In genomic region chr10:36349445-36350063, GRCh38 we compare ENCODE assay signal across 14 cellular contexts.
DNase-seq lines count a peak whose midpoint lies in the region; TF ChIP-seq lines count a peak whose summit lies in the region.
"Had no signal": no experiment of that assay in that cellular context is flagged by ENCODE, and none has a peak within 500 bp of the region (broad histone marks: within the 10 kb centered on the region; RNA-seq: fewer than 3 reads in every experiment).

No MANE protein-coding gene starts in this region.

- H3K27ac Mint-ChIP-seq in activated naive CD4-positive, alpha-beta T cell treated with anti-CD3 and anti-CD28 coated beads, Interleukin-2, amount 10 ng/mL, durations not matched to agents 7 days and 5 days, result no peak overlapping the region
- H3K27ac Mint-ChIP-seq: IgD-negative memory B cell had no signal

- in situ Hi-C loops in brain microvascular endothelial cell (cut with HindIII; ENCODE audit: low pct_ligation_motif_present, low sequenced_read_pairs), result no loop called here

- no peaks in the 10 kb centered on the region for H3K27me3 Mint-ChIP-seq in activated naive CD4-positive, alpha-beta T cell treated with anti-CD3 and anti-CD28 coated beads, Interleukin-2, amount 10 ng/mL, durations not matched to agents 7 days and 5 days
- H3K27me3 Mint-ChIP-seq: IgD-negative memory B cell had no signal

- H3K9me3 Mint-ChIP-seq in activated naive CD4-positive, alpha-beta T cell treated with anti-CD3 and anti-CD28 coated beads, Interleukin-2, amount 10 ng/mL, durations not matched to agents 7 days and 5 days, result peaks cover 25% of the 10 kb centered on the region

- no peaks in the 10 kb centered on the region for H3K4me1 Mint-ChIP-seq in activated naive CD4-positive, alpha-beta T cell treated with anti-CD3 and anti-CD28 coated beads, Interleukin-2, amount 10 ng/mL, durations not matched to agents 7 days and 5 days
- H3K4me1 Mint-ChIP-seq: IgD-negative memory B cell had no signal

- POLR2A ChIA-PET in A673 (lab: Charles Lee; ENCODE audit: low non-redundant PET), result interaction anchor here (0.6 kb wide), 1 partner anchor 358 kb away, joined by 4 read pairs; no protein-coding TSS in a partner anchor

- peak; percentile 75 for DNase-seq in A673 (ENCODE audit: low spot score)
- DNase-seq in HCEC 1CT, result peak; percentile 82
- DNase-seq in brain microvascular endothelial cell, result peak; percentile 95
- DNase-seq in islet precursor cell, result peak; percentile 86
- DNase-seq in activated naive CD4-positive, alpha-beta T cell treated with anti-CD3 and anti-CD28 coated beads, Interleukin-2, amount 10 ng/mL, durations not matched to agents 7 days and 5 days, result no peak
- no peak for DNase-seq in GF-D8 (lab: John Stamatoyannopoulos, UW)
- DNase-seq in H7, result no peak
- no peak for DNase-seq in NCI-H2107 (lab: John Stamatoyannopoulos, UW)
- DNase-seq: AML-193, left colon, NCI-H2081, occipital lobe had no signal

- no peak overlapping the region for H3K4me3 ChIP-seq in A673 (ENCODE audit: low read depth, low read length, poor library complexity, severe bottlenecking)
- no peak overlapping the region for H3K4me3 ChIP-seq in brain microvascular endothelial cell (ENCODE audit: low read depth, low read length)
- no peak overlapping the region for H3K4me3 ChIP-seq in H7 (ENCODE audit: insufficient read depth, low read depth, low read length)
- H3K4me3 ChIP-seq: esophagus muscularis mucosa had no signal

- no peaks in the 10 kb centered on the region for H3K4me1 ChIP-seq in A673 (ENCODE audit: insufficient read depth, low read length, poor library complexity, severe bottlenecking)
- H3K4me1 ChIP-seq: esophagus muscularis mucosa had no signal

- intact Hi-C loops in A673 (cut with micrococcal nuclease; ENCODE audit: unreplicated experiment), result no loop called here

- CTCF ChIA-PET in A673 (lab: Charles Lee), result no interaction called here
- CTCF ChIA-PET in activated naive CD4-positive, alpha-beta T cell treated with anti-CD3 and anti-CD28 coated beads, Interleukin-2, amount 10 ng/mL, durations not matched to agents 7 days and 5 days (lab: Charles Lee), result no interaction called here

- H3K4me3 Mint-ChIP-seq in activated naive CD4-positive, alpha-beta T cell treated with anti-CD3 and anti-CD28 coated beads, Interleukin-2, amount 10 ng/mL, durations not matched to agents 7 days and 5 days, result no peak overlapping the region
- H3K4me3 Mint-ChIP-seq: IgD-negative memory B cell had no signal

- H3K36me3 Mint-ChIP-seq in activated naive CD4-positive, alpha-beta T cell treated with anti-CD3 and anti-CD28 coated beads, Interleukin-2, amount 10 ng/mL, durations not matched to agents 7 days and 5 days, result no peaks in the 10 kb centered on the region
- H3K36me3 Mint-ChIP-seq: IgD-negative memory B cell had no signal

- H3K27ac ChIP-seq in A673 (ENCODE audit: low read depth, low read length, poor library complexity, severe bottlenecking) (no peak overlapping the region), brain microvascular endothelial cell (peak overlapping the region; percentile 52)
- H3K27ac ChIP-seq: esophagus muscularis mucosa had no signal

- H3K27me3 ChIP-seq in A673 (replicated peaks; ENCODE audit: insufficient read depth, low read depth, low read length, poor library complexity), result no peaks in the 10 kb centered on the region
- no peaks in the 10 kb centered on the region for H3K27me3 ChIP-seq in brain microvascular endothelial cell (replicated peaks)
- no peaks in the 10 kb centered on the region for H3K27me3 ChIP-seq in H7 (ENCODE audit: control insufficient read depth, insufficient read depth, low read length)
- H3K27me3 ChIP-seq: esophagus muscularis mucosa had no signal

- no peaks in the 10 kb centered on the region for H3K9me3 ChIP-seq in A673 (ENCODE audit: low read depth, low read length, poor library complexity, severe bottlenecking)
- H3K9me3 ChIP-seq: esophagus muscularis mucosa had no signal

- no peaks in the 10 kb centered on the region for H3K36me3 ChIP-seq in A673 (ENCODE audit: insufficient read depth, low read length, poor library complexity, severe bottlenecking)
- no peaks in the 10 kb centered on the region for H3K36me3 ChIP-seq in brain microvascular endothelial cell (replicated peaks)
- H3K36me3 ChIP-seq in H7 (replicated peaks; ENCODE audit: control insufficient read depth, insufficient read depth, low read length), result no peaks in the 10 kb centered on the region
- H3K36me3 ChIP-seq: esophagus muscularis mucosa had no signal

- TF ChIP-seq CTCF in A673 (conservative IDR thresholded peaks at IDR 0.05; ENCODE audit: low read depth, low read length) (no peak), brain microvascular endothelial cell (IDR thresholded peaks at IDR 0.05; ENCODE audit: low read depth, low read length, missing control alignments) (peak; percentile 18)

- no TSS peak for BruUV-seq in A673 (replicated peaks; lab: Mats Ljungman, UMichigan)

Comparison
In these comparisons a context has a peak if more than half of its experiments do, and no peak if none do; other contexts are left out.
1. DNase-seq: peak in A673 (single experiment), HCEC 1CT (single experiment), brain microvascular endothelial cell (single experiment) and islet precursor cell (single experiment); none in activated naive CD4-positive, alpha-beta T cell treated with anti-CD3 and anti-CD28 coated beads, Interleukin-2, amount 10 ng/mL, durations not matched to agents 7 days and 5 days (single experiment), GF-D8 (single experiment), H7 (single experiment) and NCI-H2107 (single experiment).